In genomic region chr10:13945760-13946460, GRCh38 we compare ENCODE assay signal across 13 cellular contexts.
DNase-seq lines count a peak whose midpoint lies in the region; ATAC-seq, FAIRE-seq and TF ChIP-seq lines count a peak whose summit lies in the region.
"Had no signal": no experiment of that assay in that cellular context is flagged by ENCODE, and none has a peak within 500 bp of the region (broad histone marks: within the 10 kb centered on the region; RNA-seq: fewer than 3 reads in every experiment).

No MANE protein-coding gene starts in this region.

- no peaks in the 10 kb centered on the region for H3K9me3 Mint-ChIP-seq in H9

- 76% methylated on average over 7 of the region's 7 CpGs; no CpG with 5 or more reads in 1 of the 2 experiments for WGBS in H1 (ENCODE audit: extremely low coverage in 1 of 2, insufficient coverage in 1 of 2, insufficient read length in 1 of 2, insufficient replicate concordance in 2 of 2, low coverage in 1 of 2, low lambda C conversion rate in 2 of 2, missing lambda C conversion rate in 1 of 2), 2 experiments
- WGBS in right lobe of liver (ENCODE audit: insufficient coverage, low coverage, low lambda C conversion rate, missing lambda C conversion rate) = 36% methylated on average over 7 of the region's 7 CpGs
- WGBS in spleen, 5 donors = 55 to 68% (median 63%) methylated on average over 7 of the region's 7 CpGs
- WGBS in H9 (ENCODE audit: extremely low coverage, insufficient read length, low lambda C conversion rate) = no CpG with 5 or more reads among the region's 7 CpGs

- no peak overlapping the region; a peak in 1 of 7 replicates for H3K27ac Mint-ChIP-seq in H9
- H3K27ac Mint-ChIP-seq: stimulated activated memory B cell treated with anti-CD40 and anti-IgM and Interleukin-4, amounts not matched to agents 10 μg/mL and 1 μg/mL and 100 μg/mL, for 72 hours had no signal

- no peak for TF ChIP-seq CTCF in H1 (IDR thresholded peaks at IDR 0.05; ENCODE audit: control extremely low read depth in 1 of 3, insufficient read depth in 1 of 3, low read depth in 1 of 3, low read length in 3 of 3)
- TF ChIP-seq CTCF in right lobe of liver (IDR thresholded peaks at IDR 0.05) = no peak
- no peak for TF ChIP-seq CTCF in spleen (IDR thresholded peaks at IDR 0.05 in 8 of 11, conservative IDR thresholded peaks at IDR 0.05 in 3 of 11)
- no peak for TF ChIP-seq CTCF in H9 (conservative IDR thresholded peaks at IDR 0.05)
- TF ChIP-seq CTCF in D721Med (IDR thresholded peaks at IDR 0.05; ENCODE audit: insufficient read depth, missing control alignments) = no peak

- ATAC-seq in right lobe of liver (peak; percentile 77 to 89 (median 86)), GM18909 (IDR thresholded peaks at IDR 0.05; ENCODE audit: poor library complexity, unreplicated experiment) (no peak)
- ATAC-seq: stimulated activated memory B cell treated with anti-CD40 and anti-IgM and Interleukin-4, amounts not matched to agents 10 μg/mL and 1 μg/mL and 100 μg/mL, for 72 hours had no signal

- H2BK120ac ChIP-seq in H1 (replicated peaks; ENCODE audit: low read depth, low read length) = no peak overlapping the region
- no peak overlapping the region for H2BK120ac ChIP-seq in H9 (ENCODE audit: low read depth, low read length, poor library complexity, severe bottlenecking)

- H3K79me2 ChIP-seq in H1 (ENCODE audit: control insufficient read depth in 1 of 2, insufficient read depth in 2 of 2, low read length in 2 of 2) (no peaks in the 10 kb centered on the region), H9 (ENCODE audit: insufficient read depth, low read length) (no peaks in the 10 kb centered on the region)

- H3K36me3 ChIP-seq in H1 (ENCODE audit: control insufficient read depth in 2 of 4, insufficient read depth in 4 of 4, low read length in 3 of 4) (no peaks in the 10 kb centered on the region), right lobe of liver (no peaks in the 10 kb centered on the region), spleen (no peaks in the 10 kb centered on the region)

- peak overlapping the region; percentile 49; the same call in 1 of the 2 replicates for H2AFZ ChIP-seq in H1 (ENCODE audit: low read length)
- H2AFZ ChIP-seq in H9 (ENCODE audit: low read length) = no peak overlapping the region

- H3K4me1 ChIP-seq in H1 (replicated peaks in 1 of 4; ENCODE audit: control insufficient read depth in 3 of 4, insufficient read depth in 4 of 4, low read length in 3 of 4) (peaks cover 0 to 16% (median 8%) of the 10 kb centered on the region in 4 experiments; a peak in 4 of 7 replicates), right lobe of liver (peaks cover 0 to 9% (median under 1%) of the 10 kb centered on the region in 4 donors), spleen (peaks cover 0 to 20% (median 12%) of the 10 kb centered on the region in 6 donors), H9 (ENCODE audit: insufficient read depth, low read length) (peaks cover 8% of the 10 kb centered on the region)

- H3K9me3 ChIP-seq in H1 (ENCODE audit: insufficient read depth in 2 of 2, low read depth in 1 of 2, low read length in 1 of 2) (no peaks in the 10 kb centered on the region), right lobe of liver (no peaks in the 10 kb centered on the region), spleen (no peaks in the 10 kb centered on the region), H9 (ENCODE audit: control insufficient read depth, low read depth, low read length) (no peaks in the 10 kb centered on the region)

- no peaks in the 10 kb centered on the region; a peak in 1 of 7 replicates for H3K27me3 ChIP-seq in H1 (replicated peaks in 1 of 4; ENCODE audit: control insufficient read depth in 3 of 4, extremely low read depth in 1 of 4, insufficient read depth in 3 of 4, low read length in 3 of 4)
- H3K27me3 ChIP-seq in right lobe of liver = no peaks in the 10 kb centered on the region
- no peaks in the 10 kb centered on the region for H3K27me3 ChIP-seq in spleen (replicated peaks in 1 of 7)
- no peaks in the 10 kb centered on the region for H3K27me3 ChIP-seq in H9 (ENCODE audit: insufficient read depth, low read length)

- H2BK15ac ChIP-seq in H1 (ENCODE audit: low read length) (no peak overlapping the region), H9 (ENCODE audit: low read depth, low read length) (no peak overlapping the region)

- peak overlapping the region; percentile 19; the same call in 1 of the 2 replicates for H2BK5ac ChIP-seq in H1 (ENCODE audit: low read depth, low read length)
- no peak overlapping the region for H2BK5ac ChIP-seq in H9 (ENCODE audit: insufficient read length, low read length)

- POLR2A ChIA-PET in H1 (lab: Charles Lee; ENCODE audit: partially characterized antibody) = no interaction called here

- H3K27ac ChIP-seq in H1 (ENCODE audit: low read depth, low read length) (no peak overlapping the region), right lobe of liver (peak overlapping the region; percentile 26 to 65 (median 49)), spleen (peak overlapping the region in 6 of 8 donors; percentile 17 to 55 (median 32)), H9 (ENCODE audit: insufficient read length, low read depth, low read length) (no peak overlapping the region)

- H3K23me2 ChIP-seq in H1 (ENCODE audit: low read depth, low read length) (no peaks in the 10 kb centered on the region), H9 (ENCODE audit: insufficient read length, low read depth, low read length, poor library complexity, severe bottlenecking) (no peaks in the 10 kb centered on the region)

- TF ChIP-seq EP300 in H1 (IDR thresholded peaks at IDR 0.05; ENCODE audit: borderline replicate concordance in 1 of 2, low read depth in 2 of 2, low read length in 2 of 2) = no peak

- H3K9ac ChIP-seq in H1 (replicated peaks in 1 of 4; ENCODE audit: extremely low read depth in 1 of 4, low read depth in 3 of 4, low read length in 3 of 4) (no peak overlapping the region), H9 (ENCODE audit: extremely low read depth, insufficient read length, low read length) (no peak overlapping the region)

- H3K18ac ChIP-seq in H1 (ENCODE audit: extremely low read depth, low read length) = no peak overlapping the region
- no peak overlapping the region for H3K18ac ChIP-seq in H9 (ENCODE audit: insufficient read length, low read depth, low read length)

- H2BK20ac ChIP-seq in H1 (ENCODE audit: low read length) (no peak overlapping the region), H9 (ENCODE audit: low read depth, low read length, poor library complexity, severe bottlenecking) (no peak overlapping the region)

- H3K23ac ChIP-seq in H1 (ENCODE audit: insufficient read length) (no peak overlapping the region), H9 (ENCODE audit: insufficient read length, low read depth, low read length) (no peak overlapping the region)

- peak; percentile 58 for DNase-seq in M059J (ENCODE audit: low read depth)
- DNase-seq in H1 (ENCODE audit: low read depth in 1 of 2, low spot score in 2 of 2) = no peak
- peak in 2 of 3 donors; percentile 43 to 51 for DNase-seq in right lobe of liver
- no peak for DNase-seq in spleen
- no peak for DNase-seq in H9
- no peak for DNase-seq in D721Med (ENCODE audit: insufficient read length, low spot score)
- DNase-seq in epidermal melanocyte (ENCODE audit: insufficient read length, low spot score) = no peak
- DNase-seq: activated CD4-positive, alpha-beta T cell treated with anti-CD3 and anti-CD28 coated beads, Interleukin-2, amount 50 U/mL, for 4 hours; CD8-positive, alpha-beta memory T cell; NCI-H1436 had no signal

- TF ChIP-seq RAD21 in H1 (IDR thresholded peaks at IDR 0.05 in 1 of 2, conservative IDR thresholded peaks at IDR 0.05 in 1 of 2; ENCODE audit: low read depth in 2 of 2, low read length in 2 of 2) = 0 out of 4 replicates have a peak, but pooled peaks of 1 of the 2 experiments have one; percentile 3

- H4K91ac ChIP-seq in H1 (replicated peaks; ENCODE audit: insufficient read length, low read length) (no peak overlapping the region), H9 (ENCODE audit: insufficient read length, low read depth, low read length) (no peak overlapping the region)

- H2BK12ac ChIP-seq in H1 (ENCODE audit: low read depth, low read length) = no peak overlapping the region
- H2BK12ac ChIP-seq in H9 (ENCODE audit: insufficient read length, low read depth, low read length) = no peak overlapping the region

- TF ChIP-seq POLR2A in H1 (IDR thresholded peaks at IDR 0.05; ENCODE audit: control extremely low read depth in 1 of 2, low read depth in 2 of 2, low read length in 2 of 2) (no peak), right lobe of liver (IDR thresholded peaks at IDR 0.05) (no peak), spleen (IDR thresholded peaks at IDR 0.05) (no peak)

- FAIRE-seq in H1 (lab: Jason Lieb, UNC) (peak; percentile 13), D721Med (lab: Jason Lieb, UNC) (no peak)

- H3T11ph ChIP-seq in H9 (ENCODE audit: low read length) = no peak overlapping the region

- intact Hi-C loops in right lobe of liver (cut with DNase I) = no loop called here
- intact Hi-C loops in spleen (cut with DNase I; ENCODE audit: low total_unique reads) = no loop called here

- H3K14ac ChIP-seq in H1 (ENCODE audit: insufficient read length) = no peak overlapping the region
- H3K14ac ChIP-seq in H9 (ENCODE audit: insufficient read depth, low read length) = no peak overlapping the region

- H3K4me3 ChIP-seq in H1 (ENCODE audit: extremely low read depth in 1 of 4, insufficient read depth in 2 of 4, low read depth in 3 of 4, low read length in 4 of 4) (no peak overlapping the region), right lobe of liver (no peak overlapping the region), spleen (no peak overlapping the region)
- H3K4me3 ChIP-seq: coronary artery had no signal

- H4K20me1 ChIP-seq in H1 (replicated peaks in 1 of 2; ENCODE audit: control insufficient read depth in 1 of 2, insufficient read depth in 2 of 2, low read length in 2 of 2) = no peaks in the 10 kb centered on the region
- H4K20me1 ChIP-seq in H9 (ENCODE audit: control insufficient read depth, insufficient read depth, insufficient read length) = no peaks in the 10 kb centered on the region

- no peaks in the 10 kb centered on the region; the same call in 1 of the 2 replicates for H3K27me3 Mint-ChIP-seq in H9 (ENCODE audit: low read depth)
- H3K27me3 Mint-ChIP-seq: CD8-positive, alpha-beta memory T cell had no signal

- H2AK5ac ChIP-seq in H1 (ENCODE audit: low read depth, low read length) (no peak overlapping the region), H9 (ENCODE audit: insufficient read length, low read length) (no peak overlapping the region)

- no peak overlapping the region for H4K5ac ChIP-seq in H1 (ENCODE audit: insufficient read length, low read depth, low read length)
- no peak overlapping the region for H4K5ac ChIP-seq in H9 (ENCODE audit: insufficient read length, low read depth, low read length)

- peaks cover 17 to 27% of the 10 kb centered on the region in 2 experiments for H3K4me1 Mint-ChIP-seq in H9
- H3K4me1 Mint-ChIP-seq: CD8-positive, alpha-beta memory T cell had no signal

- no peak overlapping the region for H4K8ac ChIP-seq in H1 (ENCODE audit: extremely low read depth, insufficient read depth, low read length)
- H4K8ac ChIP-seq in H9 (replicated peaks; ENCODE audit: insufficient read length, low read depth, low read length) = no peak overlapping the region

- no peaks in the 10 kb centered on the region for H3K79me1 ChIP-seq in H1 (ENCODE audit: low read depth, low read length)
- H3K79me1 ChIP-seq in H9 (ENCODE audit: insufficient read depth, low read depth, low read length, poor library complexity, severe bottlenecking) = no peaks in the 10 kb centered on the region

- H3K36me3 Mint-ChIP-seq in H9 (ENCODE audit: insufficient read depth in 1 of 3, low read depth in 3 of 3) = peaks cover 0 to 5% (median 2%) of the 10 kb centered on the region in 3 experiments; a peak in 2 of 7 replicates
- H3K36me3 Mint-ChIP-seq: stimulated activated memory B cell treated with anti-CD40 and anti-IgM and Interleukin-4, amounts not matched to agents 10 μg/mL and 1 μg/mL and 100 μg/mL, for 72 hours had no signal

- CTCF ChIA-PET in H1 (lab: Charles Lee; ENCODE audit: partially characterized antibody) = interaction anchor here (0.5 kb wide), 1 partner anchor 146 kb away, joined by 3 read pairs; no protein-coding TSS in a partner anchor

- H3K4me3 Mint-ChIP-seq in H9 = no peak overlapping the region
- H3K4me3 Mint-ChIP-seq: CD8-positive, alpha-beta memory T cell; stimulated activated memory B cell treated with anti-CD40 and anti-IgM and Interleukin-4, amounts not matched to agents 10 μg/mL and 1 μg/mL and 100 μg/mL, for 72 hours had no signal

- H3K56ac ChIP-seq in H1 (replicated peaks; ENCODE audit: insufficient read length, low read depth, low read length) (no peak overlapping the region), H9 (ENCODE audit: insufficient read length, low read depth, low read length) (no peak overlapping the region)

- H3K4me2 ChIP-seq in H1 (ENCODE audit: insufficient read depth in 1 of 2, low read depth in 2 of 2, low read length in 2 of 2) = no peak overlapping the region
- H3K4me2 ChIP-seq in H9 (ENCODE audit: insufficient read depth, insufficient read length, low read length) = no peak overlapping the region

- H3K4ac ChIP-seq in H1 (replicated peaks; ENCODE audit: insufficient read length, low read depth, low read length) (no peak overlapping the region), H9 (ENCODE audit: low read depth, low read length) (no peak overlapping the region)

Comparison
In these comparisons a context has a peak if more than half of its experiments do, and no peak if none do; other contexts are left out.
1. DNase-seq: peak in M059J (single experiment) and right lobe of liver (2 of 3); none in H1 (0 of 2), spleen (single experiment), H9 (single experiment), D721Med (single experiment) and epidermal melanocyte (single experiment).
2. H3K27ac ChIP-seq: peak in right lobe of liver (3 of 3) and spleen (6 of 8); none in H1 (single experiment) and H9 (single experiment).